Comparison of ENCODE assay signal across 18 cellular contexts in genomic region chr4:185896832-185897475, GRCh38.
DNase-seq lines count a peak whose midpoint lies in the region; ATAC-seq and TF ChIP-seq lines count a peak whose summit lies in the region.
"Had no signal": no experiment of that assay in that cellular context is flagged by ENCODE, and none has a peak within 500 bp of the region (broad histone marks: within the 10 kb centered on the region; RNA-seq: fewer than 3 reads in every experiment).

No MANE protein-coding gene starts in this region.

- DNase-seq in mesothelial cell of epicardium (ENCODE audit: low spot score in 2 of 2, unreplicated experiment in 2 of 2): no peak
- no peak for DNase-seq in activated naive CD4-positive, alpha-beta T cell treated with anti-CD3 and anti-CD28 coated beads for 36 hours
- DNase-seq: activated CD4-positive, alpha-beta T cell treated with anti-CD3 and anti-CD28 coated beads for 1 hour; DMS79; erythroblast; hippocampal formation; NCI-H1105 treated with DMSO at 0.1 percent for 48 hours; NCI-H226; stimulated activated CD4-positive, alpha-beta T cell treated with anti-CD3 and anti-CD28 coated beads, Interleukin-2, amount 100 ng/mL, for 24 hours had no signal

- peaks cover 10% of the 10 kb centered on the region for H3K9me3 Mint-ChIP-seq in mesothelial cell of epicardium
- H3K9me3 Mint-ChIP-seq in activated naive CD4-positive, alpha-beta T cell treated with anti-CD3 and anti-CD28 coated beads for 36 hours: no peaks in the 10 kb centered on the region
- H3K9me3 Mint-ChIP-seq: natural killer cell treated with Interleukin-12 subunit alpha and Interleukin-12 subunit beta and Interleukin-15 and Interleukin-18, amount 100 ng/mL, for 72 hours had no signal

- peaks cover 8% of the 10 kb centered on the region for H3K4me1 Mint-ChIP-seq in mesothelial cell of epicardium
- H3K4me1 Mint-ChIP-seq in activated naive CD4-positive, alpha-beta T cell treated with anti-CD3 and anti-CD28 coated beads for 36 hours (ENCODE audit: low read depth): no peaks in the 10 kb centered on the region

- H3K9me3 ChIP-seq in KOPT-K1 (ENCODE audit: insufficient read depth, low read length, poor library complexity, severe bottlenecking): no peaks in the 10 kb centered on the region

- peaks cover 17% of the 10 kb centered on the region for H3K27me3 Mint-ChIP-seq in mesothelial cell of epicardium (ENCODE audit: low read depth)
- H3K27me3 Mint-ChIP-seq in activated naive CD4-positive, alpha-beta T cell treated with anti-CD3 and anti-CD28 coated beads for 36 hours (ENCODE audit: low read depth): peaks cover 2% of the 10 kb centered on the region

- TF ChIP-seq CTCF in mesothelial cell of epicardium (IDR thresholded peaks at IDR 0.05; ENCODE audit: unreplicated experiment): no peak

- peak overlapping the region; percentile 46 for H3K27ac ChIP-seq in KOPT-K1 (ENCODE audit: low read depth, low read length, poor library complexity, severe bottlenecking)

- CTCF ChIA-PET in activated naive CD4-positive, alpha-beta T cell treated with anti-CD3 and anti-CD28 coated beads for 36 hours (lab: Charles Lee): no interaction called here

- H3K36me3 ChIP-seq in KOPT-K1 (ENCODE audit: insufficient read depth, low read length): no peaks in the 10 kb centered on the region

- ATAC-seq in GM18870 (IDR thresholded peaks at IDR 0.05; ENCODE audit: unreplicated experiment) (peak; percentile 81), HG02642 (IDR thresholded peaks at IDR 0.05; ENCODE audit: poor library complexity, unreplicated experiment) (peak; percentile 48), GM18520 (IDR thresholded peaks at IDR 0.05; ENCODE audit: unreplicated experiment) (no peak), HG03039 (IDR thresholded peaks at IDR 0.05; ENCODE audit: unreplicated experiment) (no peak), GM18505 (IDR thresholded peaks at IDR 0.05; ENCODE audit: unreplicated experiment) (no peak)
- ATAC-seq: natural killer cell treated with Interleukin-12 subunit alpha and Interleukin-12 subunit beta and Interleukin-15 and Interleukin-18, amount 100 ng/mL, for 72 hours; Panc1 had no signal

- no peak overlapping the region for H3K4me3 Mint-ChIP-seq in mesothelial cell of epicardium
- H3K4me3 Mint-ChIP-seq in activated naive CD4-positive, alpha-beta T cell treated with anti-CD3 and anti-CD28 coated beads for 36 hours: no peak overlapping the region
- H3K4me3 Mint-ChIP-seq: B cell; natural killer cell treated with Interleukin-12 subunit alpha and Interleukin-12 subunit beta and Interleukin-15 and Interleukin-18, amount 100 ng/mL, for 72 hours had no signal

- H3K27ac Mint-ChIP-seq in mesothelial cell of epicardium: peak overlapping the region; percentile 68
- H3K27ac Mint-ChIP-seq in activated naive CD4-positive, alpha-beta T cell treated with anti-CD3 and anti-CD28 coated beads for 36 hours: no peak overlapping the region
- H3K27ac Mint-ChIP-seq: B cell; natural killer cell treated with Interleukin-12 subunit alpha and Interleukin-12 subunit beta and Interleukin-15 and Interleukin-18, amount 100 ng/mL, for 72 hours had no signal

- intact Hi-C loops in activated naive CD4-positive, alpha-beta T cell treated with anti-CD3 and anti-CD28 coated beads for 36 hours (cut with micrococcal nuclease): no loop called here

- no peak for TF ChIP-seq POLR2A in GM18505 (IDR thresholded peaks at IDR 0.05; ENCODE audit: borderline replicate concordance, extremely low read depth, insufficient read depth, insufficient read length)

- H3K36me3 Mint-ChIP-seq in mesothelial cell of epicardium: peaks cover 6% of the 10 kb centered on the region
- H3K36me3 Mint-ChIP-seq in activated naive CD4-positive, alpha-beta T cell treated with anti-CD3 and anti-CD28 coated beads for 36 hours (ENCODE audit: low read depth): no peaks in the 10 kb centered on the region
- H3K36me3 Mint-ChIP-seq: natural killer cell treated with Interleukin-12 subunit alpha and Interleukin-12 subunit beta and Interleukin-15 and Interleukin-18, amount 100 ng/mL, for 72 hours had no signal

Comparison
In these comparisons a context has a peak if more than half of its experiments do, and no peak if none do; other contexts are left out.
1. ATAC-seq: peak in GM18870 (single experiment) and HG02642 (single experiment); none in GM18520 (single experiment), HG03039 (single experiment) and GM18505 (single experiment).